Comparison of ENCODE assay signal across 26 cellular contexts in the genomic region with DNA sequence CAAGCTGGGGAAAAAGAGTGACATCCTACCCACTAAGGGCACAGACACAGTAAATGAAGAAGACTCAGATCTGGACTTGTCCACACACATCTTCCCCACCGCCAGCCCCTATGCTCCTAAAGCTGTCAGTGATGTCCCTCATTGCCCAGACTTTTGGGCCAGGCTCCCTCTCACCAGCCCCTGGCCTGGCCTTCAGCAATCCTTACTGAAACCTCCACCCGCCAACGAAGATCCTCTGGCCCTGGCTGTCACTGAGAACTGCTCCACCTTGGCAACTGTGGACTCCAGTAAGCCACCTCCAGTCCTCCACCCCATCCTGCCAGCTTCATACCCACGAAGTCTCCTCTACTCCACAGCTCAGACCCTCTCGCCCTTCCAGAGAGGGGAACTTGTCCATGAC. TPM values are rescaled to one million over a fixed set of nuclear protein-coding genes. Genes with fewer than 3 reads are reported as not detected.
"Had no signal": no experiment of that assay in that cellular context is flagged by ENCODE, and none has a peak within 500 bp of the region (broad histone marks: within the 10 kb centered on the region; RNA-seq: fewer than 3 reads in every experiment).

No MANE protein-coding gene starts in this region.

- H3K27me3 ChIP-seq: SJSA1 had no signal

- ATAC-seq: PC-3, SK-N-SH treated with all-trans-retinoic acid at 6 μM for 48 hours, T-helper 17 cell, WTC11 had no signal

- H3K9me3 Mint-ChIP-seq: activated CD4-positive, alpha-beta memory T cell treated with anti-CD3 and anti-CD28 coated beads, Interleukin-2, amount 10 ng/mL, durations not matched to agents 7 days and 5 days; activated naive CD8-positive, alpha-beta T cell treated with anti-CD3 and anti-CD28 coated beads for 36 hours; WTC11 had no signal

- H3K36me3 Mint-ChIP-seq: activated naive CD8-positive, alpha-beta T cell treated with anti-CD3 and anti-CD28 coated beads for 36 hours; WTC11 had no signal

- FAIRE-seq: RCC 7860 had no signal

- H3K9me3 ChIP-seq: SJSA1 had no signal

- H3K4me3 ChIP-seq: cardiac muscle cell, SJSA1 had no signal

- H3K27ac ChIP-seq: brain microvascular endothelial cell, cardiac muscle cell, KMS-11, SJSA1 had no signal

- H3K4me3 Mint-ChIP-seq: activated CD4-positive, alpha-beta memory T cell treated with anti-CD3 and anti-CD28 coated beads, Interleukin-2, amount 10 ng/mL, durations not matched to agents 7 days and 5 days; activated naive CD8-positive, alpha-beta T cell treated with anti-CD3 and anti-CD28 coated beads for 36 hours; T-helper 17 cell; WTC11 had no signal

- H3K4me2 ChIP-seq: KMS-11 had no signal

- DNase-seq: activated CD4-positive, alpha-beta memory T cell treated with anti-CD3 and anti-CD28 coated beads, Interleukin-2, amount 10 ng/mL, durations not matched to agents 7 days and 5 days; activated CD4-positive, alpha-beta T cell treated with anti-CD3 and anti-CD28 coated beads for 1 hour; activated CD4-positive, alpha-beta T cell treated with anti-CD3 and anti-CD28 coated beads, Interleukin-2, amount 50 U/mL, for 1 hour; activated effector memory CD4-positive, alpha-beta T cell treated with Interleukin-2 at 50 U/mL for 16 hours; activated naive CD4-positive, alpha-beta T cell treated with Interleukin-2 at 50 U/mL for 16 hours; activated naive CD8-positive, alpha-beta T cell treated with anti-CD3 and anti-CD28 coated beads for 36 hours; activated T-cell treated with anti-CD3 and anti-CD28 coated beads for 4 hours; brain microvascular endothelial cell; NCI-H1092; NCI-H1417; NCI-H1694; NCI-H2029 treated with DMSO at 0.1 percent for 48 hours; NCI-H510A treated with DMSO at 0.1 percent for 48 hours; NCI-H69; PC-3; SHP77; SW 1271; T-helper 17 cell; T-helper 9 cell had no signal

- H3K36me3 ChIP-seq: brain microvascular endothelial cell, cardiac muscle cell, SJSA1 had no signal

- H3K9ac ChIP-seq: KMS-11 had no signal

- H3K27ac Mint-ChIP-seq: activated CD4-positive, alpha-beta memory T cell treated with anti-CD3 and anti-CD28 coated beads, Interleukin-2, amount 10 ng/mL, durations not matched to agents 7 days and 5 days; activated naive CD8-positive, alpha-beta T cell treated with anti-CD3 and anti-CD28 coated beads for 36 hours; T-helper 17 cell; WTC11 had no signal

RNA-seq across cellular contexts. Expression of a gene that starts 23.3 kb away (rescaled TPM):
- total RNA-seq: MCF 10A, PC-3, SJSA1 had no signal
